In genomic region chr19:662207-662961, GRCh38 we compare ENCODE assay signal across 1 cellular context.
TF ChIP-seq lines count a peak whose summit lies in the region.

No MANE protein-coding gene starts in this region.

TF ChIP-seq in IMR-90, 13 proteins besides CTCF, POLR2A, EP300 and RAD21:
- TF ChIP-seq MAZ (IDR thresholded peaks at IDR 0.05; ENCODE audit: borderline replicate concordance, low read depth, low read length): 0 out of 2 replicates have a peak, but pooled peaks have one; percentile 30
- TF ChIP-seq RCOR1 (IDR thresholded peaks at IDR 0.05; ENCODE audit: insufficient replicate concordance, low read length): no peak
- TF ChIP-seq FOS (IDR thresholded peaks at IDR 0.05; ENCODE audit: low read depth, low read length): no peak
- 0 out of 2 replicates have a peak, but pooled peaks have one; percentile 48 for TF ChIP-seq CHD1 (IDR thresholded peaks at IDR 0.05; ENCODE audit: low read depth, low read length)
